ENCODE assay signal across 30 cellular contexts in the genomic region with DNA sequence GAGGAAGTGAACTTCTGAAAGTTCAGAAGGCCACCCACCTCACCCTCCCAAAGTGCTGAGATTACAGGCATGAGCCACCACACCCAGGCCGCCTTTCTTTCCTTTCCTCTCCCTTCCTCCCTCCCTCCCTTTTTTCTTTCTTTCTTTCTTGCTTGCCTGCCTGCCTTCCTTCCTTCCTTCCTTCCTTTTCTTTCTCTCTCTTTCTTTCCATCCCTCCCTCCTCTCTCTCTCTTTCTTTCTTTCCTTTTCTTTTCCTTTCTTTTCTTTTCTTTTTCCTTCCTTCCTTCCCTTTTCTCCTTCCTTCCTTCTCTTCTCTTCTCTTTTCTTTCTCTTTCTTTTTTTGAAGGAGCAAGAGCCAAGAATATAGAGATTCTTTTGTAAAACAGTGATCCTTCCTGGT.
"Had no signal": no experiment of that assay in that cellular context is flagged by ENCODE, and none has a peak within 500 bp of the region (broad histone marks: within the 10 kb centered on the region; RNA-seq: fewer than 3 reads in every experiment).

No MANE protein-coding gene starts in this region.

- H3K27ac Mint-ChIP-seq: activated CD4-positive, alpha-beta T cell treated with anti-CD3 and anti-CD28 coated beads, Interleukin-2, amount 10 ng/mL, durations not matched to agents 24 days and 14 days; activated CD8-positive, alpha-beta T cell treated with anti-CD3 and anti-CD28 coated beads for 36 hours; activated naive CD8-positive, alpha-beta T cell treated with anti-CD3 and anti-CD28 coated beads for 36 hours; activated T-cell treated with anti-CD3 and anti-CD28 coated beads, Interleukin-2, amount 50 U/mL, for 72 hours; activated T-helper 17 cell treated with anti-CD3 and anti-CD28 coated beads, Interleukin-2, amount 50 U/mL, for 72 hours; T-helper 1 cell treated with Interleukin-12 subunit alpha and Interleukin-12 subunit beta and Interleukin-4 antibody, amounts not matched to agents 30 μg/mL and 1 μg/mL, for 36 hours; T-helper 2 cell treated with Interferon-gamma antibody and Interleukin-4, amounts not matched to agents 5 μg/mL and 100 μg/mL, for 36 hours had no signal

- H3K9me3 Mint-ChIP-seq: activated CD4-positive, alpha-beta T cell treated with anti-CD3 and anti-CD28 coated beads, Interleukin-2, amount 10 ng/mL, durations not matched to agents 24 days and 14 days; activated CD8-positive, alpha-beta T cell treated with anti-CD3 and anti-CD28 coated beads for 36 hours; activated T-helper 17 cell treated with anti-CD3 and anti-CD28 coated beads, Interleukin-2, amount 50 U/mL, for 72 hours; T-helper 1 cell treated with Interleukin-12 subunit alpha and Interleukin-12 subunit beta and Interleukin-4 antibody, amounts not matched to agents 30 μg/mL and 1 μg/mL, for 36 hours; T-helper 2 cell treated with Interferon-gamma antibody and Interleukin-4, amounts not matched to agents 5 μg/mL and 100 μg/mL, for 36 hours had no signal

- H3K4me1 Mint-ChIP-seq: activated T-helper 17 cell treated with anti-CD3 and anti-CD28 coated beads, Interleukin-2, amount 50 U/mL, for 72 hours had no signal

- H3K4me2 ChIP-seq: PC-9 had no signal

- H3K4me3 Mint-ChIP-seq: activated CD4-positive, alpha-beta T cell treated with anti-CD3 and anti-CD28 coated beads, Interleukin-2, amount 10 ng/mL, durations not matched to agents 24 days and 14 days; activated CD8-positive, alpha-beta T cell treated with anti-CD3 and anti-CD28 coated beads for 36 hours; activated naive CD8-positive, alpha-beta T cell treated with anti-CD3 and anti-CD28 coated beads for 36 hours; activated T-cell treated with anti-CD3 and anti-CD28 coated beads, Interleukin-2, amount 50 U/mL, for 72 hours; activated T-helper 17 cell treated with anti-CD3 and anti-CD28 coated beads, Interleukin-2, amount 50 U/mL, for 72 hours; T-helper 1 cell treated with Interleukin-12 subunit alpha and Interleukin-12 subunit beta and Interleukin-4 antibody, amounts not matched to agents 30 μg/mL and 1 μg/mL, for 36 hours; T-helper 2 cell treated with Interferon-gamma antibody and Interleukin-4, amounts not matched to agents 5 μg/mL and 100 μg/mL, for 36 hours had no signal

- H2AFZ ChIP-seq: PC-9 had no signal

- H3K27me3 Mint-ChIP-seq: activated CD4-positive, alpha-beta T cell treated with anti-CD3 and anti-CD28 coated beads, Interleukin-2, amount 10 ng/mL, durations not matched to agents 24 days and 14 days had no signal

- FAIRE-seq: RCC 7860, TTC549 had no signal

- H3K27ac ChIP-seq: PC-9, RWPE1 had no signal

- ATAC-seq: activated CD8-positive, alpha-beta T cell treated with anti-CD3 and anti-CD28 coated beads for 36 hours; activated T-cell treated with anti-CD3 and anti-CD28 coated beads, Interleukin-2, amount 50 U/mL, for 72 hours; activated T-helper 17 cell treated with anti-CD3 and anti-CD28 coated beads, Interleukin-2, amount 50 U/mL, for 72 hours; Right ventricle myocardium inferior had no signal

- DNase-seq: activated CD4-positive, alpha-beta T cell treated with anti-CD3 and anti-CD28 coated beads, Interleukin-2, amount 10 ng/mL, durations not matched to agents 24 days and 14 days; activated CD4-positive, alpha-beta T cell treated with anti-CD3 and anti-CD28 coated beads, Interleukin-2, amount 50 U/mL, for 4 hours; activated CD8-positive, alpha-beta T cell treated with anti-CD3 and anti-CD28 coated beads for 36 hours; activated effector memory CD4-positive, alpha-beta T cell treated with anti-CD3 and anti-CD28 coated beads, Interleukin-2, amount 50 U/mL, for 16 hours; activated naive CD4-positive, alpha-beta T cell; activated naive CD4-positive, alpha-beta T cell treated with anti-CD3 and anti-CD28 coated beads, Interleukin-2, amount 50 U/mL, for 16 hours; activated naive CD8-positive, alpha-beta T cell treated with anti-CD3 and anti-CD28 coated beads for 36 hours; activated T-cell treated with anti-CD3 and anti-CD28 coated beads, Interleukin-2, amount 50 U/mL, for 1 hour; activated T-cell treated with anti-CD3 and anti-CD28 coated beads, Interleukin-2, amount 50 U/mL, for 72 hours; amniotic stem cell; aorta; NCI-H1105; NCI-H1417 treated with DMSO at 0.1 percent for 48 hours; NCI-H1930; NCI-H2081 treated with DMSO at 0.1 percent for 48 hours; NCI-H226; NCI-H446 treated with DMSO at 0.1 percent for 48 hours; NCI-H524; NCI-H69; NCI-H82; NK-92 treated with Interleukin-12 subunit alpha and Interleukin-12 subunit beta, amount 100 ng/mL, for 24 hours; PC-9; SIG-M5 had no signal

- H3K4me3 ChIP-seq: PC-9 had no signal
